Comparison of ENCODE assay signal across 9 cellular contexts in the genomic region with DNA sequence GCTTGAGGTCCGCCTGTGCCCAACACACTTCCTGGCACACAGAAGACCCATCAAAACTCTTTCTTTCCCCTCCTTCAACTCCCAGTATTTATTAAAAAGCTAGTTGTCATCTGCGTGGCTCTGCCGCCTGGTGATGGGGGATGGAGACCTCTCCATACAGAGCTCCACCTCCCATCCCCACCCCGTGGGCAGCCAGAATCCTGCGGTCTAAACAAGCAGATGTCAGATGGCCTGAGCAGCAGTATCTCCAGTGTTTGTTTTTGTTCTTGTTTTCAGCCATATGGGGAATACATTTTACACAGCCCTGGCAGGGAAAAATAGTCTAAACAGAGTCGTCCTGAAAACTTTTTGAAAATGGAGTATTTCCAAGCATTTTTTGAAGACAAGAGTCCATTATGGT.
DNase-seq lines count a peak whose midpoint lies in the region; ATAC-seq and TF ChIP-seq lines count a peak whose summit lies in the region.
"Had no signal": no experiment of that assay in that cellular context is flagged by ENCODE, and none has a peak within 500 bp of the region (broad histone marks: within the 10 kb centered on the region; RNA-seq: fewer than 3 reads in every experiment).

No MANE protein-coding gene starts in this region.

- H3K27ac ChIP-seq in mesodermal cell (ENCODE audit: low read depth, low read length, severe bottlenecking), result peak overlapping the region; percentile 12
- no peak overlapping the region for H3K27ac ChIP-seq in RWPE1
- no peak overlapping the region for H3K27ac ChIP-seq in CD4-positive, alpha-beta memory T cell (ENCODE audit: low read depth, low read length)

- no peaks in the 10 kb centered on the region for H3K27me3 ChIP-seq in CD4-positive, alpha-beta memory T cell (ENCODE audit: insufficient read depth, low read length)

- POLR2A ChIA-PET in RWPE1 (lab: Yijun Ruan, JAX; ENCODE audit: low non-redundant PET), result no interaction called here
- POLR2A ChIA-PET in CD4-positive, alpha-beta memory T cell (lab: Charles Lee; ENCODE audit: partially characterized antibody), result interaction anchor here (1.2 kb wide), 1 partner anchor 21 kb away, joined by 3 read pairs; no protein-coding TSS in a partner anchor

- no peak overlapping the region for H3K27ac Mint-ChIP-seq in activated naive CD4-positive, alpha-beta T cell treated with anti-CD3 and anti-CD28 coated beads for 36 hours
- H3K27ac Mint-ChIP-seq in CD4-positive, alpha-beta memory T cell, result no peak overlapping the region

- no peaks in the 10 kb centered on the region for H3K9me3 ChIP-seq in mesodermal cell (ENCODE audit: control insufficient read depth, low read length)
- H3K9me3 ChIP-seq in CD4-positive, alpha-beta memory T cell (ENCODE audit: control insufficient read depth in 1 of 2, low read length in 2 of 2), result no peaks in the 10 kb centered on the region

- intact Hi-C loops in activated naive CD4-positive, alpha-beta T cell treated with anti-CD3 and anti-CD28 coated beads for 36 hours (cut with micrococcal nuclease), result loop anchor here (5.0 kb wide), 1 partner anchor 63 kb away; no protein-coding TSS in a partner anchor
- intact Hi-C loops in CD4-positive, alpha-beta memory T cell (cut with micrococcal nuclease), result no loop called here

- WGBS in mesodermal cell (ENCODE audit: insufficient coverage in 2 of 2), 2 experiments, result 78 to 100% methylated on average over 1 to 3 of the region's 6 CpGs

- DNase-seq in AG09319 (ENCODE audit: extremely low read depth, low read depth), result peak; percentile 52
- DNase-seq in NCI-H1694 (lab: John Stamatoyannopoulos, UW), result peak; percentile 73
- DNase-seq in choroid plexus epithelial cell (ENCODE audit: low read depth), result peak; percentile 95
- DNase-seq in RWPE1 (ENCODE audit: low spot score), result no peak
- DNase-seq in activated naive CD4-positive, alpha-beta T cell treated with anti-CD3 and anti-CD28 coated beads for 36 hours, result no peak
- DNase-seq in CD4-positive, alpha-beta memory T cell, result no peak
- DNase-seq: stimulated activated CD4-positive, alpha-beta T cell treated with anti-CD3 and anti-CD28 coated beads, Interleukin-1b, Interleukin-23, amount 100 ng/mL, for 48 hours had no signal

- peaks cover 52% of the 10 kb centered on the region for H3K4me1 ChIP-seq in mesodermal cell (ENCODE audit: control insufficient read depth, insufficient read depth, low read length, poor library complexity, severe bottlenecking)
- peaks cover 18% of the 10 kb centered on the region for H3K4me1 ChIP-seq in CD4-positive, alpha-beta memory T cell (ENCODE audit: insufficient read depth, low read length)

- no peaks in the 10 kb centered on the region for H3K27me3 Mint-ChIP-seq in activated naive CD4-positive, alpha-beta T cell treated with anti-CD3 and anti-CD28 coated beads for 36 hours (ENCODE audit: low read depth)
- H3K27me3 Mint-ChIP-seq in CD4-positive, alpha-beta memory T cell, result no peaks in the 10 kb centered on the region

- peaks cover 28% of the 10 kb centered on the region for H3K36me3 ChIP-seq in mesodermal cell (ENCODE audit: control insufficient read depth, insufficient read depth, low read length)
- peaks cover 3% of the 10 kb centered on the region for H3K36me3 ChIP-seq in CD4-positive, alpha-beta memory T cell (ENCODE audit: insufficient read depth, low read length)

- TF ChIP-seq CTCF in AG09319 (IDR thresholded peaks at IDR 0.05; ENCODE audit: low read depth, low read length) (no peak), choroid plexus epithelial cell (conservative IDR thresholded peaks at IDR 0.05; ENCODE audit: low read depth, low read length) (no peak), RWPE1 (conservative IDR thresholded peaks at IDR 0.05; ENCODE audit: low read depth) (no peak)

- H3K4me3 ChIP-seq in choroid plexus epithelial cell (ENCODE audit: low read depth, low read length), result no peak overlapping the region
- H3K4me3 ChIP-seq in mesodermal cell (ENCODE audit: extremely low read depth, insufficient read depth, low read length, poor library complexity, severe bottlenecking), result no peak overlapping the region
- no peak overlapping the region for H3K4me3 ChIP-seq in CD4-positive, alpha-beta memory T cell (ENCODE audit: low read length in 2 of 2)

- H3K4me3 Mint-ChIP-seq in activated naive CD4-positive, alpha-beta T cell treated with anti-CD3 and anti-CD28 coated beads for 36 hours, result no peak overlapping the region
- H3K4me3 Mint-ChIP-seq in CD4-positive, alpha-beta memory T cell, result no peak overlapping the region

- no peak for ATAC-seq in HG02798 (IDR thresholded peaks at IDR 0.05; ENCODE audit: poor library complexity, unreplicated experiment)

- CTCF ChIA-PET in RWPE1 (lab: Yijun Ruan, JAX), result no interaction called here
- CTCF ChIA-PET in activated naive CD4-positive, alpha-beta T cell treated with anti-CD3 and anti-CD28 coated beads for 36 hours (lab: Charles Lee), result no interaction called here
- CTCF ChIA-PET in CD4-positive, alpha-beta memory T cell (lab: Charles Lee; ENCODE audit: partially characterized antibody), result no interaction called here

- no peaks in the 10 kb centered on the region for H3K9me3 Mint-ChIP-seq in activated naive CD4-positive, alpha-beta T cell treated with anti-CD3 and anti-CD28 coated beads for 36 hours
- H3K9me3 Mint-ChIP-seq in CD4-positive, alpha-beta memory T cell, result no peaks in the 10 kb centered on the region

- H3K4me1 Mint-ChIP-seq in activated naive CD4-positive, alpha-beta T cell treated with anti-CD3 and anti-CD28 coated beads for 36 hours (ENCODE audit: low read depth), result peaks cover 18% of the 10 kb centered on the region
- peaks cover 10 to 18% (median 12%) of the 10 kb centered on the region in 4 donors for H3K4me1 Mint-ChIP-seq in CD4-positive, alpha-beta memory T cell

- no peaks in the 10 kb centered on the region for H3K36me3 Mint-ChIP-seq in activated naive CD4-positive, alpha-beta T cell treated with anti-CD3 and anti-CD28 coated beads for 36 hours (ENCODE audit: low read depth)
- peaks cover 6 to 11% of the 10 kb centered on the region in 2 donors for H3K36me3 Mint-ChIP-seq in CD4-positive, alpha-beta memory T cell

Comparison
In these comparisons a context has a peak if more than half of its experiments do, and no peak if none do; other contexts are left out.
1. DNase-seq: peak in AG09319 (single experiment), NCI-H1694 (single experiment) and choroid plexus epithelial cell (single experiment); none in RWPE1 (single experiment), activated naive CD4-positive, alpha-beta T cell treated with anti-CD3 and anti-CD28 coated beads for 36 hours (single experiment) and CD4-positive, alpha-beta memory T cell (0 of 5).